29 cellular contexts compared by ENCODE assay signal in the genomic region with DNA sequence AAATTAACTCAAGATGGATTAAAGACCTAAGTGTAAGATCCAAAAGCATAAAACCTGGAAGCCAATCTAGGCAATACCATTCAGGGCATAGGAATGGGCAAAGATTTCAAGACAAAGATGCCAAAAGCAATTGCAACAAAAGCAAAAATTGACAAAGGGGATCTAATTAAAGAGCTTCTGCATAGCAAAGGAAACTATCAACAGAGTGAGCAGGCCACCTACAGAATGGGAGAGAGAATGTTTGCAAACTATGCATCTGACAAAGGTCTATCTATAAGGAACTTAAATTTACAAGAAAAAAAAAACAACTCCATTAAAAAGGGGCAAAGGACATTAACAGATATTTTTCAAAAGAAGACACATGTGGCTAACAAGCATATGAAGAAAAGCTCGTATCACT.
"Had no signal": no experiment of that assay in that cellular context is flagged by ENCODE, and none has a peak within 500 bp of the region (broad histone marks: within the 10 kb centered on the region; RNA-seq: fewer than 3 reads in every experiment).

No MANE protein-coding gene starts in this region.

- H3K9me3 Mint-ChIP-seq: nephron progenitor cell; stimulated activated naive CD8-positive, alpha-beta T cell treated with anti-CD3 and anti-CD28 coated beads, Interleukin-15, Interleukin-2, amounts not matched to agents 100 ng/mL and 50 ng/mL, for 24 hours had no signal

- FAIRE-seq: small intestine, urothelium cell line had no signal

- H3K27me3 Mint-ChIP-seq: naive thymus-derived CD8-positive, alpha-beta T cell; natural killer cell treated with Interleukin-12 subunit alpha and Interleukin-12 subunit beta and Interleukin-15 and Interleukin-18, amount 100 ng/mL, for 72 hours; progenitor cell of endocrine pancreas; stimulated activated memory B cell treated with anti-CD40 and anti-IgM and Interleukin-4, amounts not matched to agents 10 μg/mL and 1 μg/mL and 100 μg/mL, for 72 hours; stimulated activated naive CD8-positive, alpha-beta T cell treated with anti-CD3 and anti-CD28 coated beads, Interleukin-15, Interleukin-2, amounts not matched to agents 100 ng/mL and 50 ng/mL, for 24 hours had no signal

- H3K4me1 ChIP-seq: parathyroid adenoma, psoas muscle, sigmoid colon, stomach, thyroid gland, tibial nerve, upper lobe of left lung, vagina had no signal

- H3K4me1 Mint-ChIP-seq: nephron progenitor cell; stimulated activated memory B cell treated with anti-CD40 and anti-IgM and Interleukin-4, amounts not matched to agents 10 μg/mL and 1 μg/mL and 100 μg/mL, for 72 hours had no signal

- H3K27ac ChIP-seq: ovary, parathyroid adenoma, psoas muscle, right lobe of liver, sigmoid colon, stomach, thoracic aorta, thyroid gland, tibial nerve, upper lobe of left lung, vagina had no signal

- H3K27me3 ChIP-seq: ovary, right lobe of liver, sigmoid colon, stomach, thyroid gland, tibial nerve, upper lobe of left lung, vagina had no signal

- DNase-seq: naive thymus-derived CD8-positive, alpha-beta T cell; nephron progenitor cell; occipital lobe; ovary; posterior cingulate gyrus; psoas muscle; right cardiac atrium; right lobe of liver; sigmoid colon; small intestine; stimulated activated CD4-positive, alpha-beta T cell treated with anti-CD3 and anti-CD28 coated beads, Interleukin-1b, Interleukin-23, amount 100 ng/mL, for 48 hours; stimulated activated CD4-positive, alpha-beta T cell treated with anti-CD3 and anti-CD28 coated beads, Interleukin-4, amount 100 ng/mL, for 1 hour; stimulated activated CD4-positive, alpha-beta T cell treated with anti-CD3 and anti-CD28 coated beads, Interleukin-4, amount 100 ng/mL, for 4 hours; stimulated activated CD8-positive, alpha-beta memory T cell treated with anti-CD3 and anti-CD28 coated beads, Interleukin-4, amount 100 ng/mL, for 48 hours; stimulated activated naive CD4-positive, alpha-beta T cell; stomach; thyroid gland; trophoblast cell; upper lobe of left lung had no signal

- H3K79me2 ChIP-seq: parathyroid adenoma had no signal

- H2AFZ ChIP-seq: parathyroid adenoma had no signal

- H3K4me3 Mint-ChIP-seq: naive thymus-derived CD8-positive, alpha-beta T cell; natural killer cell treated with Interleukin-12 subunit alpha and Interleukin-12 subunit beta and Interleukin-15 and Interleukin-18, amount 100 ng/mL, for 72 hours; nephron progenitor cell; neural crest cell; stimulated activated memory B cell treated with anti-CD40 and anti-IgM and Interleukin-4, amounts not matched to agents 10 μg/mL and 1 μg/mL and 100 μg/mL, for 72 hours; stimulated activated naive CD8-positive, alpha-beta T cell treated with anti-CD3 and anti-CD28 coated beads, Interleukin-15, Interleukin-2, amounts not matched to agents 100 ng/mL and 50 ng/mL, for 24 hours had no signal

- ATAC-seq: naive thymus-derived CD8-positive, alpha-beta T cell; natural killer cell treated with Interleukin-12 subunit alpha and Interleukin-12 subunit beta and Interleukin-15 and Interleukin-18, amount 100 ng/mL, for 72 hours; psoas muscle; right cardiac atrium; right lobe of liver; stimulated activated memory B cell treated with anti-CD40 and anti-IgM and Interleukin-4, amounts not matched to agents 10 μg/mL and 1 μg/mL and 100 μg/mL, for 72 hours had no signal

- H3K36me3 ChIP-seq: ovary, right lobe of liver, sigmoid colon, stomach, thoracic aorta, thyroid gland, tibial nerve, upper lobe of left lung, vagina had no signal

- H3K9me3 ChIP-seq: ovary, psoas muscle, right lobe of liver, sigmoid colon, stomach, thoracic aorta, thyroid gland, tibial nerve, upper lobe of left lung, vagina had no signal

- H3K27ac Mint-ChIP-seq: naive thymus-derived CD8-positive, alpha-beta T cell; natural killer cell treated with Interleukin-12 subunit alpha and Interleukin-12 subunit beta and Interleukin-15 and Interleukin-18, amount 100 ng/mL, for 72 hours; nephron progenitor cell; progenitor cell of endocrine pancreas; stimulated activated memory B cell treated with anti-CD40 and anti-IgM and Interleukin-4, amounts not matched to agents 10 μg/mL and 1 μg/mL and 100 μg/mL, for 72 hours; stimulated activated naive CD8-positive, alpha-beta T cell treated with anti-CD3 and anti-CD28 coated beads, Interleukin-15, Interleukin-2, amounts not matched to agents 100 ng/mL and 50 ng/mL, for 24 hours had no signal

- H3K36me3 Mint-ChIP-seq: natural killer cell treated with Interleukin-12 subunit alpha and Interleukin-12 subunit beta and Interleukin-15 and Interleukin-18, amount 100 ng/mL, for 72 hours had no signal

- H3K9ac ChIP-seq: parathyroid adenoma had no signal

- H3K4me3 ChIP-seq: ovary, psoas muscle, right lobe of liver, sigmoid colon, stomach, thoracic aorta, thyroid gland, tibial nerve, upper lobe of left lung, vagina had no signal
